In the genomic region with DNA sequence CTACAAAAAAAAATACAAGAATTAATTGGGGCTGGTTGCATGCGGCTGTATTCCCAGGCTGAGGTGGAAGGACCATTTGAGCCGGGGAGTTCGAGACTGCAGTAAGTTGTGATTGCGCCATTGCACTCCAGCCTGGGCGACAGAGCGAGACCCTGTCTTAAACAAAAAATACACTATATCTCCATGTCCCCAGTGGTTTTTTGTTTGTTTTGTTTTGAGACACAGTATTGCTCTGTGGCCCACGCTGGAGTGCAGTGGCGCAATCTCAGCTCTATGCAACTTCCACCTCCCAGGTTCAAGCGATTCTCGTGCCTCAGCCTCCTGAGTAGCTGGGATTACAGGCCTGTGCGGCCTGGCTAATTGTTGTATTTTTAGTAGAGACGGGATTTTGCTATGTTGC, we compare ENCODE assay signal across 8 cellular contexts. TPM values are rescaled to one million over a fixed set of nuclear protein-coding genes. Genes with fewer than 3 reads are reported as not detected.
DNase-seq lines count a peak whose midpoint lies in the region; ATAC-seq and TF ChIP-seq lines count a peak whose summit lies in the region.

No MANE protein-coding gene starts in this region.

- H3K9me3 ChIP-seq in heart left ventricle, result no peaks in the 10 kb centered on the region
- H3K9me3 ChIP-seq in ascending aorta, result no peaks in the 10 kb centered on the region
- H3K9me3 ChIP-seq in lower lobe of right lung, result no peaks in the 10 kb centered on the region

- H3K36me3 ChIP-seq in heart left ventricle, result peaks cover 0 to 63% (median 41%) of the 10 kb centered on the region in 9 donors
- peaks cover 17 to 25% of the 10 kb centered on the region in 2 donors for H3K36me3 ChIP-seq in ascending aorta
- peaks cover 56% of the 10 kb centered on the region for H3K36me3 ChIP-seq in lower lobe of right lung
- H3K36me3 ChIP-seq in urinary bladder (ENCODE audit: insufficient read depth), result no peaks in the 10 kb centered on the region

- DNase-seq in heart left ventricle (no peak), Right ventricle myocardium inferior (ENCODE audit: missing footprints) (no peak), ascending aorta (ENCODE audit: low spot score in 2 of 2) (no peak), lower lobe of right lung (no peak), GM03348 (ENCODE audit: low spot score) (no peak), NAMALWA (ENCODE audit: low spot score) (no peak)

- H3K27me3 ChIP-seq in heart left ventricle (no peaks in the 10 kb centered on the region), ascending aorta (no peaks in the 10 kb centered on the region), lower lobe of right lung (ENCODE audit: low read depth) (no peaks in the 10 kb centered on the region)

- ATAC-seq in heart left ventricle, result no peak
- ATAC-seq in Right ventricle myocardium inferior, result no peak
- ATAC-seq in lower lobe of right lung, result no peak
- no peak for ATAC-seq in GM19351 (IDR thresholded peaks at IDR 0.05; ENCODE audit: unreplicated experiment)

- intact Hi-C loops in heart left ventricle (cut with DNase I), result loop anchor here in 2 of 10 donors (2.0 to 10.0 kb wide), 2 partner anchors 17 to 139 kb away; a partner anchor contains a TSS
- intact Hi-C loops in Right ventricle myocardium inferior (cut with DNase I), result loop anchor here (5.0 kb wide), 1 partner anchor 46 kb away; a partner anchor contains a TSS
- intact Hi-C loops in ascending aorta (cut with DNase I), result loop anchor here (2.0 to 5.0 kb wide), 3 partner anchors 47 to 196 kb away; a partner anchor contains a TSS
- intact Hi-C loops in lower lobe of right lung (cut with DNase I), result no loop called here

- no peak for TF ChIP-seq CTCF in heart left ventricle (IDR thresholded peaks at IDR 0.05)
- TF ChIP-seq CTCF in ascending aorta (IDR thresholded peaks at IDR 0.05), result no peak
- no peak for TF ChIP-seq CTCF in lower lobe of right lung (IDR thresholded peaks at IDR 0.05)

- H3K4me1 ChIP-seq in heart left ventricle (peaks cover 6 to 41% (median 29%) of the 10 kb centered on the region in 12 donors), ascending aorta (peaks cover 11 to 17% of the 10 kb centered on the region in 2 donors), lower lobe of right lung (peaks cover 23% of the 10 kb centered on the region), urinary bladder (ENCODE audit: insufficient read depth) (peaks cover 1% of the 10 kb centered on the region)

- no peak for TF ChIP-seq POLR2A in heart left ventricle (IDR thresholded peaks at IDR 0.05)

- no peak overlapping the region for H3K27ac ChIP-seq in heart left ventricle
- no peak overlapping the region for H3K27ac ChIP-seq in ascending aorta
- no peak overlapping the region for H3K27ac ChIP-seq in lower lobe of right lung
- no peak overlapping the region for H3K27ac ChIP-seq in urinary bladder (ENCODE audit: low read depth)

- WGBS in heart left ventricle, 4 donors, result 88 to 90% (median 88%) methylated on average over 12 of the region's 12 CpGs
- 89% methylated on average over 12 of the region's 12 CpGs for WGBS in urinary bladder

- H3K4me3 ChIP-seq in heart left ventricle, result peak overlapping the region in 10 of 12 donors; percentile 62 to 98 (median 90)
- H3K4me3 ChIP-seq in ascending aorta, result peak overlapping the region; percentile 72 to 76
- peak overlapping the region; percentile 95 for H3K4me3 ChIP-seq in lower lobe of right lung
- peak overlapping the region; percentile 80 for H3K4me3 ChIP-seq in urinary bladder (ENCODE audit: low read depth, low read length)

RNA-seq across cellular contexts. Expression of a gene that starts 1.1 kb away (rescaled TPM):
- total RNA-seq in heart left ventricle (10 to 100 TPM; 19.0 to 43.2 (median 29.8) TPM), Right ventricle myocardium inferior (29.1 TPM), ascending aorta (11.4 TPM), lower lobe of right lung (35.9 TPM), urinary bladder (23.1 TPM)
- polyA plus RNA-seq in heart left ventricle (10 to 100 TPM; 32.2 to 38.1 TPM), urinary bladder (41.6 TPM)

RNA-seq across cellular contexts. Expression of a gene that starts 1.5 kb away (rescaled TPM):
- total RNA-seq in heart left ventricle, result 10 to 100 TPM; 12.9 to 49.7 (median 34.5) TPM
- 10 to 100 TPM; 25.3 to 25.6 TPM for polyA plus RNA-seq in heart left ventricle
- 37.4 TPM for total RNA-seq in Right ventricle myocardium inferior
- total RNA-seq in ascending aorta, result 10.2 TPM
- total RNA-seq in lower lobe of right lung, result 18.1 TPM
- 13.7 TPM for total RNA-seq in urinary bladder
- 14.8 TPM for polyA plus RNA-seq in urinary bladder

RNA-seq across cellular contexts. Expression of a gene that starts 16.5 kb away (rescaled TPM):
- total RNA-seq in heart left ventricle (10 to 100 TPM; 10.7 to 36.1 (median 17.8) TPM), Right ventricle myocardium inferior (19.2 TPM), ascending aorta (16.6 TPM), lower lobe of right lung (19.5 TPM), urinary bladder (8.1 TPM)
- polyA plus RNA-seq in heart left ventricle (10 to 100 TPM; 25.9 to 48.8 TPM), urinary bladder (23.1 TPM)

RNA-seq across cellular contexts. Expression of a gene that starts 47.4 kb away (rescaled TPM):
- total RNA-seq in heart left ventricle (10 to 100 TPM; 34.4 to 55.5 (median 45.4) TPM), Right ventricle myocardium inferior (52.9 TPM), ascending aorta (37.5 TPM), lower lobe of right lung (49.0 TPM), urinary bladder (21.1 TPM)
- polyA plus RNA-seq in heart left ventricle (10 to 100 TPM; 30.2 to 85.6 TPM), urinary bladder (71.1 TPM)

RNA-seq across cellular contexts. Expression of a gene that starts 47.7 kb away (rescaled TPM):
- 10 to 100 TPM; 10.8 to 23.9 (median 18.7) TPM for total RNA-seq in heart left ventricle
- 10 to 100 TPM; 25.8 to 30.6 TPM for polyA plus RNA-seq in heart left ventricle
- 14.9 TPM for total RNA-seq in Right ventricle myocardium inferior
- total RNA-seq in ascending aorta, result 1.8 TPM
- 19.1 TPM for total RNA-seq in lower lobe of right lung
- total RNA-seq in urinary bladder, result 17.4 TPM
- 34.5 TPM for polyA plus RNA-seq in urinary bladder
